ENCODE assay signal across 1 cellular context in the genomic region with DNA sequence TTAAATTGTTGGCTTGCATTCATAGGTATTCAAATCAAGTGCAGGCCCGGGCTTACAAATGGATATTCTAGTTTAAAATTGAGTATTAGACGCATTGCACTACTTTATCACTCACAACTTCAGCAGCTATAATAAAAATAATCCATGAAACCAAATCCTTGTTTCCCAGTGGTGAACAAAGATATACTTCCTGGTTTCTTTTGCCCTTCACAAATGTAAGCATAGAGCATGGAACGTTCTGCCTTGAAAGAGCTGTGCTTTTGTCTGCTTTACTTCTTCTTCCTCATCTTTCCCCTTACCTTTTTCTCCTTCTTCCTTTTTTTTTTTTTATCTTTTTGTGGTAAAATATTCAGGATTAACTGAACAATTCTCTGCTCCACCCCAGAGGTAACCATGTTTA.
TF ChIP-seq lines count a peak whose summit lies in the region.

No MANE protein-coding gene starts in this region.

TF ChIP-seq in HEK293T, 16 proteins besides CTCF, POLR2A, EP300 and RAD21:
- TF ChIP-seq CTBP1 (IDR thresholded peaks at IDR 0.05; ENCODE audit: borderline replicate concordance), result no peak
- TF ChIP-seq SUZ12 (IDR thresholded peaks at IDR 0.05), result no peak
- no peak for TF ChIP-seq ARNT (IDR thresholded peaks at IDR 0.05)
- no peak for TF ChIP-seq HDGF (IDR thresholded peaks at IDR 0.05; ENCODE audit: borderline replicate concordance)
- TF ChIP-seq LEF1 (IDR thresholded peaks at IDR 0.05; ENCODE audit: borderline replicate concordance), result no peak
- no peak for TF ChIP-seq FOXA1 (IDR thresholded peaks at IDR 0.05)
- no peak for TF ChIP-seq FOXM1 (IDR thresholded peaks at IDR 0.05; ENCODE audit: borderline replicate concordance)
- TF ChIP-seq, protein P1, sequence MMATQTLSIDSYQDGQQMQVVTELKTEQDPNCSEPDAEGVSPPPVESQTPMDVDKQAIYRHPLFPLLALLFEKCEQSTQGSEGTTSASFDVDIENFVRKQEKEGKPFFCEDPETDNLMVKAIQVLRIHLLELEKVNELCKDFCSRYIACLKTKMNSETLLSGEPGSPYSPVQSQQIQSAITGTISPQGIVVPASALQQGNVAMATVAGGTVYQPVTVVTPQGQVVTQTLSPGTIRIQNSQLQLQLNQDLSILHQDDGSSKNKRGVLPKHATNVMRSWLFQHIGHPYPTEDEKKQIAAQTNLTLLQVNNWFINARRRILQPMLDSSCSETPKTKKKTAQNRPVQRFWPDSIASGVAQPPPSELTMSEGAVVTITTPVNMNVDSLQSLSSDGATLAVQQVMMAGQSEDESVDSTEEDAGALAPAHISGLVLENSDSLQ (IDR thresholded peaks at IDR 0.05), result no peak
- TF ChIP-seq L3MBTL2 (conservative IDR thresholded peaks at IDR 0.05), result no peak
- TF ChIP-seq TARDBP (IDR thresholded peaks at IDR 0.05), result no peak
TF ChIP-seq in HEK293T: peak in this region for 0.
